ENCODE assay signal across 11 cellular contexts in genomic region chr13:111176421-111176820, GRCh38.
A peak's percentile ranks its signal among the peaks of the same experiment; 100 is the strongest.
DNase-seq lines count a peak whose midpoint lies in the region; ATAC-seq, FAIRE-seq and TF ChIP-seq lines count a peak whose summit lies in the region.
"Had no signal": no experiment of that assay in that cellular context is flagged by ENCODE, and none has a peak within 500 bp of the region (broad histone marks: within the 10 kb centered on the region; RNA-seq: fewer than 3 reads in every experiment).

No MANE protein-coding gene starts in this region.

- CTCF ChIA-PET in HepG2 (lab: Yijun Ruan, JAX; ENCODE audit: low intra/inter-chr PET ratio, low total read pairs): no interaction called here

- peak overlapping the region; percentile 48 for H3K4ac ChIP-seq in trophoblast cell (ENCODE audit: low read depth, low read length)

- H3K4me1 ChIP-seq in HepG2 (ENCODE audit: insufficient read depth, low read length): peaks cover 28% of the 10 kb centered on the region
- H3K4me1 ChIP-seq in right lobe of liver: peaks cover 0 to 8% (median 0%) of the 10 kb centered on the region in 4 donors
- peaks cover 6 to 10% of the 10 kb centered on the region in 2 experiments for H3K4me1 ChIP-seq in trophoblast cell (ENCODE audit: control insufficient read depth in 1 of 2, insufficient read depth in 2 of 2, low read length in 2 of 2)
- H3K4me1 ChIP-seq in aorta (ENCODE audit: control insufficient read depth in 1 of 2, insufficient read depth in 2 of 2, low read length in 2 of 2): peaks cover 9 to 13% of the 10 kb centered on the region in 2 donors
- H3K4me1 ChIP-seq in kidney (ENCODE audit: control insufficient read depth in 1 of 2, insufficient read depth in 1 of 2, low read depth in 1 of 2, low read length in 2 of 2): peaks cover 15 to 21% of the 10 kb centered on the region in 2 donors

- H3K27ac ChIP-seq in HepG2 (ENCODE audit: extremely low read length, insufficient read depth, low read length) (no peak overlapping the region), right lobe of liver (peak overlapping the region in 1 of 3 donors; percentile 6), caudate nucleus (ENCODE audit: low read depth, low read length) (peak overlapping the region; percentile 14), trophoblast cell (ENCODE audit: low read depth, low read length) (no peak overlapping the region), aorta (ENCODE audit: low read depth in 1 of 2, low read length in 2 of 2) (peak overlapping the region; percentile 99 to 100), kidney (ENCODE audit: low read depth in 2 of 2, low read length in 2 of 2) (no peak overlapping the region)

- no peak for FAIRE-seq in HepG2 (lab: Jason Lieb, UNC)
- no peak for FAIRE-seq in kidney (lab: Jason Lieb, UNC)

- POLR2A ChIA-PET in HepG2 (lab: Yijun Ruan, JAX): no interaction called here

- in situ Hi-C loops in HepG2 (cut with HindIII; ENCODE audit: extremely low pct_ligation_motif_present, low pct_unique_long_range_greater_than_20kb): no loop called here

- H3K27me3 ChIP-seq in HepG2 (ENCODE audit: control insufficient read depth in 1 of 2, insufficient read depth in 2 of 2, low read length in 2 of 2): no peaks in the 10 kb centered on the region
- no peaks in the 10 kb centered on the region for H3K27me3 ChIP-seq in right lobe of liver
- no peaks in the 10 kb centered on the region for H3K27me3 ChIP-seq in trophoblast cell (ENCODE audit: insufficient read depth, low read length)
- no peaks in the 10 kb centered on the region for H3K27me3 ChIP-seq in aorta (ENCODE audit: control insufficient read depth in 1 of 2, insufficient read depth in 2 of 2, low read length in 1 of 2)
- H3K27me3 ChIP-seq: BE2C had no signal

- no peak for TF ChIP-seq POLR2A in HepG2 (IDR thresholded peaks at IDR 0.05; ENCODE audit: insufficient read depth in 1 of 2, low read depth in 2 of 2, low read length in 2 of 2)
- no peak for TF ChIP-seq POLR2A in right lobe of liver (IDR thresholded peaks at IDR 0.05)

- H2BK5ac ChIP-seq in trophoblast cell (ENCODE audit: low read depth, low read length, poor library complexity): no peak overlapping the region

- no peak overlapping the region for H4K8ac ChIP-seq in trophoblast cell (ENCODE audit: low read depth, low read length)

- no peak for TF ChIP-seq RAD21 in HepG2 (CRISPR knock-in tag; IDR thresholded peaks at IDR 0.05)

- H3K14ac ChIP-seq in trophoblast cell (ENCODE audit: low read length): no peak overlapping the region

- intact Hi-C loops in HepG2 (cut with micrococcal nuclease; ENCODE audit: unreplicated experiment): no loop called here
- intact Hi-C loops in right lobe of liver (cut with DNase I): no loop called here
- intact Hi-C loops in aorta (cut with DNase I): loop anchor here in 1 of 2 donors (5.0 kb wide), 1 partner anchor 36 kb away; no protein-coding TSS in a partner anchor
- intact Hi-C loops in kidney (cut with DNase I): no loop called here

- H3K9me3 ChIP-seq in HepG2 (ENCODE audit: low read length) (no peaks in the 10 kb centered on the region), right lobe of liver (no peaks in the 10 kb centered on the region), trophoblast cell (ENCODE audit: insufficient read depth, low read depth, low read length) (peaks cover 2% of the 10 kb centered on the region), aorta (ENCODE audit: control insufficient read depth, low read length) (no peaks in the 10 kb centered on the region), kidney (ENCODE audit: control insufficient read depth in 1 of 2, low read length in 2 of 2) (no peaks in the 10 kb centered on the region)
- H3K9me3 ChIP-seq: BE2C had no signal

- H2BK120ac ChIP-seq in trophoblast cell (ENCODE audit: insufficient read depth, low read length, poor library complexity): no peak overlapping the region

- no peak overlapping the region for H4K91ac ChIP-seq in trophoblast cell (ENCODE audit: low read depth, low read length)

- H3K36me3 ChIP-seq in HepG2 (replicated peaks in 1 of 2; ENCODE audit: control insufficient read depth in 1 of 2, insufficient read depth in 2 of 2, low read length in 2 of 2) (peaks cover 4 to 17% of the 10 kb centered on the region in 2 experiments; a peak in 4 of 5 replicates), right lobe of liver (no peaks in the 10 kb centered on the region), trophoblast cell (ENCODE audit: control insufficient read depth in 1 of 2, insufficient read depth in 2 of 2, low read length in 2 of 2) (peaks cover 7 to 15% of the 10 kb centered on the region in 2 experiments), aorta (ENCODE audit: control insufficient read depth in 1 of 2, insufficient read depth in 2 of 2, low read length in 1 of 2) (no peaks in the 10 kb centered on the region), kidney (ENCODE audit: control insufficient read depth in 1 of 2, insufficient read depth in 2 of 2, low read length in 2 of 2) (peaks cover 0 to 3% of the 10 kb centered on the region in 2 donors)
- H3K36me3 ChIP-seq: BE2C had no signal

- no peak overlapping the region for H3K4me3 ChIP-seq in HepG2 (replicated peaks in 1 of 3; ENCODE audit: insufficient read depth in 1 of 3, low read depth in 2 of 3, low read length in 3 of 3)
- H3K4me3 ChIP-seq in right lobe of liver: no peak overlapping the region
- H3K4me3 ChIP-seq in trophoblast cell (ENCODE audit: low read depth, low read length): no peak overlapping the region
- no peak overlapping the region for H3K4me3 ChIP-seq in aorta (ENCODE audit: low read length in 2 of 2)
- H3K4me3 ChIP-seq in kidney (ENCODE audit: low read length in 2 of 2): no peak overlapping the region
- H3K4me3 ChIP-seq: lung had no signal

- peaks cover 86% of the 10 kb centered on the region for H3K79me2 ChIP-seq in HepG2 (ENCODE audit: insufficient read depth, low read length)
- H3K79me2 ChIP-seq in trophoblast cell (ENCODE audit: control insufficient read depth, insufficient read depth, low read length, poor library complexity): peaks cover 2% of the 10 kb centered on the region

- no peak overlapping the region for H3K9ac ChIP-seq in HepG2 (ENCODE audit: insufficient read depth, low read depth, low read length)
- no peak overlapping the region for H3K9ac ChIP-seq in trophoblast cell (ENCODE audit: low read length)
- H3K9ac ChIP-seq in kidney (ENCODE audit: low read length in 2 of 2): no peak overlapping the region

- ATAC-seq in HepG2 (no peak), right lobe of liver (no peak), aorta (ENCODE audit: low FRiP score) (no peak)

- H3K23ac ChIP-seq in trophoblast cell (ENCODE audit: low read length): no peak overlapping the region

- H3K4me2 ChIP-seq in HepG2 (ENCODE audit: low read depth, low read length) (no peak overlapping the region), trophoblast cell (ENCODE audit: low read length) (no peak overlapping the region)

- TF ChIP-seq CTCF in HepG2 (CRISPR knock-in tag; IDR thresholded peaks at IDR 0.05) (no peak), right lobe of liver (IDR thresholded peaks at IDR 0.05) (no peak), kidney (IDR thresholded peaks at IDR 0.05; ENCODE audit: borderline replicate concordance, extremely low read depth, insufficient read depth) (no peak)

- H2AFZ ChIP-seq in HepG2 (ENCODE audit: low read length): no peak overlapping the region
- no peak overlapping the region for H2AFZ ChIP-seq in trophoblast cell (ENCODE audit: insufficient read depth, low read length, poor library complexity)

- no peak overlapping the region for H4K12ac ChIP-seq in trophoblast cell (ENCODE audit: low read depth, low read length)

- no peak for TF ChIP-seq EP300 in HepG2 (IDR thresholded peaks at IDR 0.05; ENCODE audit: low read depth in 2 of 2, low read length in 2 of 2)
- TF ChIP-seq EP300 in HepG2 (CRISPR knock-in tag; IDR thresholded peaks at IDR 0.05; ENCODE audit: borderline replicate concordance): no peak

- H4K20me1 ChIP-seq in HepG2 (ENCODE audit: insufficient read depth, low read length): peaks cover 31% of the 10 kb centered on the region; the same call in 1 of the 2 replicates

- no peaks in the 10 kb centered on the region for H3K79me1 ChIP-seq in trophoblast cell (ENCODE audit: low read length)

- no peak overlapping the region for H2AK5ac ChIP-seq in trophoblast cell (ENCODE audit: low read length)

- BruUV-seq in HepG2 (replicated peaks; lab: Mats Ljungman, UMichigan): no TSS peak

- WGBS in HepG2 (ENCODE audit: low lambda C conversion rate): 98% methylated on average over 8 of the region's 8 CpGs
- WGBS in right lobe of liver (ENCODE audit: insufficient coverage, low coverage, low lambda C conversion rate, missing lambda C conversion rate): 97% methylated on average over 7 of the region's 8 CpGs
- no CpG with 5 or more reads among the region's 8 CpGs for WGBS in trophoblast cell (ENCODE audit: extremely low coverage, insufficient coverage, insufficient read length)
- 93% methylated on average over 8 of the region's 8 CpGs for WGBS in aorta, 2 donors

- DNase-seq in HepG2 (ENCODE audit: low spot score) (no peak), right lobe of liver (no peak), caudate nucleus (lab: John Stamatoyannopoulos, UW) (no peak), trophoblast cell (no peak), aorta (no peak), kidney (no peak), SHP77 treated with DMSO at 0.1 percent for 48 hours (lab: John Stamatoyannopoulos, UW) (no peak), HCEC 1CT (no peak)
- DNase-seq: BE2C, NCI-H345 had no signal

- no peak overlapping the region for H2BK12ac ChIP-seq in trophoblast cell (ENCODE audit: low read length)

- no peak overlapping the region for H3K18ac ChIP-seq in trophoblast cell (ENCODE audit: low read length)

TF ChIP-seq in HepG2, 621 proteins besides CTCF, POLR2A, EP300 and RAD21:
- TF ChIP-seq ZFAT (CRISPR knock-in tag; conservative IDR thresholded peaks at IDR 0.05): no peak
- TF ChIP-seq MAFK (conservative IDR thresholded peaks at IDR 0.05 in 1 of 2, IDR thresholded peaks at IDR 0.05 in 1 of 2; ENCODE audit: low read length in 2 of 2): peak in 1 of 2 experiments; percentile 50; a peak in 3 of 4 replicates
- TF ChIP-seq MAFF (IDR thresholded peaks at IDR 0.05; ENCODE audit: low read depth, low read length): 0 out of 2 replicates have a peak, but pooled peaks have one; percentile 35

Comparison
In these comparisons a context has a peak if more than half of its experiments do, and no peak if none do; other contexts are left out.
1. H3K27ac ChIP-seq: peak in caudate nucleus (single experiment) and aorta (2 of 2); none in HepG2 (single experiment), trophoblast cell (single experiment) and kidney (0 of 2).